ENCODE assay signal across 24 cellular contexts in the genomic region with DNA sequence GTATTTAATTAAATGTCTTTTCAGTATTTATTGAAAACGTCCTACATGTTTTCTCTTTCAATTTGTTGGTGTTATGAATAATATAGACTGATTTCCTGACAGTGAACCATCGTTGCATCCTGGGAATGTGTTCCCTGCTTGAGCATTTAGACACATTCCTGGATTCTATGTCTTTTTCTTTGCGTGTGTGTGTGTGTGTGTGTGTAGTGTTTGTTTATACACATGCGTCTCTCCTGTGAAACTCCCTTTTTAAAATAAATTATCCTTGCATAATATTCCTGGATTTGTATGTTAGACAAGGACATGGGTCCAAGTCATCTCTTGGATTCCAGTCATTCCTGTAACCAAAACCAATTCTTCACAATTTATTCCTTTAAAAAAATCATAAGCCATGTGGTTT.
"Had no signal": no experiment of that assay in that cellular context is flagged by ENCODE, and none has a peak within 500 bp of the region (broad histone marks: within the 10 kb centered on the region; RNA-seq: fewer than 3 reads in every experiment).

No MANE protein-coding gene starts in this region.

- H3K27ac ChIP-seq: esophagus squamous epithelium, gastrocnemius medialis, heart left ventricle, prostate gland, right atrium auricular region, suprapubic skin, transverse colon, uterus had no signal

- H3K27ac Mint-ChIP-seq: activated B cell treated with CpG ODN at 0.5 μM for 24 hours; activated CD4-positive, alpha-beta memory T cell treated with anti-CD3 and anti-CD28 coated beads for 36 hours; activated naive CD8-positive, alpha-beta T cell treated with anti-CD3 and anti-CD28 coated beads, Interleukin-2, amount 10 ng/mL, durations not matched to agents 7 days and 5 days; activated T-helper 1 cell treated with anti-CD3 and anti-CD28 coated beads, Interleukin-12 subunit alpha, Interleukin-12 subunit beta, Interleukin-2, Interleukin-4 antibody, amounts not matched to agents 30 ng/mL and 10 ng/mL and 1 ng/mL, durations not matched to agents 14 hours and 24 hours and 36 hours; stimulated activated naive CD8-positive, alpha-beta T cell treated with anti-CD3 and anti-CD28 coated beads, Interleukin-15, amount 100 ng/mL, for 72 hours had no signal

- H3K36me3 Mint-ChIP-seq: activated CD4-positive, alpha-beta memory T cell treated with anti-CD3 and anti-CD28 coated beads for 36 hours; activated naive CD8-positive, alpha-beta T cell treated with anti-CD3 and anti-CD28 coated beads, Interleukin-2, amount 10 ng/mL, durations not matched to agents 7 days and 5 days had no signal

- H3K9me3 Mint-ChIP-seq: activated B cell treated with CpG ODN at 0.5 μM for 24 hours; activated CD4-positive, alpha-beta memory T cell treated with anti-CD3 and anti-CD28 coated beads for 36 hours; activated naive CD8-positive, alpha-beta T cell treated with anti-CD3 and anti-CD28 coated beads, Interleukin-2, amount 10 ng/mL, durations not matched to agents 7 days and 5 days; activated T-helper 1 cell treated with anti-CD3 and anti-CD28 coated beads, Interleukin-12 subunit alpha, Interleukin-12 subunit beta, Interleukin-2, Interleukin-4 antibody, amounts not matched to agents 30 ng/mL and 10 ng/mL and 1 ng/mL, durations not matched to agents 14 hours and 24 hours and 36 hours; central memory CD8-positive, alpha-beta T cell; neural crest cell; stimulated activated naive CD8-positive, alpha-beta T cell treated with anti-CD3 and anti-CD28 coated beads, Interleukin-15, amount 100 ng/mL, for 72 hours had no signal

- H3K36me3 ChIP-seq: esophagus squamous epithelium, gastrocnemius medialis, heart left ventricle, prostate gland, right atrium auricular region, suprapubic skin, transverse colon, uterus had no signal

- H3K27me3 ChIP-seq: right atrium auricular region, suprapubic skin, uterus had no signal

- H3K9me3 ChIP-seq: esophagus squamous epithelium, gastrocnemius medialis, heart left ventricle, prostate gland, right atrium auricular region, suprapubic skin, transverse colon, uterus had no signal

- H3K4me3 ChIP-seq: esophagus squamous epithelium, gastrocnemius medialis, heart left ventricle, prostate gland, right atrium auricular region, suprapubic skin, transverse colon, uterus had no signal

- H3K27me3 Mint-ChIP-seq: activated CD4-positive, alpha-beta memory T cell treated with anti-CD3 and anti-CD28 coated beads for 36 hours; stimulated activated naive CD8-positive, alpha-beta T cell treated with anti-CD3 and anti-CD28 coated beads, Interleukin-15, amount 100 ng/mL, for 72 hours had no signal

- DNase-seq: activated B cell treated with CpG ODN at 0.5 μM for 24 hours; activated CD4-positive, alpha-beta memory T cell treated with anti-CD3 and anti-CD28 coated beads for 36 hours; activated CD4-positive, alpha-beta T cell treated with anti-CD3 and anti-CD28 coated beads for 4 hours; activated naive CD4-positive, alpha-beta T cell; activated naive CD8-positive, alpha-beta T cell treated with anti-CD3 and anti-CD28 coated beads, Interleukin-2, amount 10 ng/mL, durations not matched to agents 7 days and 5 days; activated T-cell treated with anti-CD3 and anti-CD28 coated beads for 4 hours; anterior cingulate cortex; cortex of kidney; esophagus squamous epithelium; gastrocnemius medialis; heart left ventricle; kidney glomerular epithelial cell; left ventricle myocardium superior; stimulated activated naive CD8-positive, alpha-beta T cell treated with anti-CD3 and anti-CD28 coated beads, Interleukin-15, amount 100 ng/mL, for 72 hours; T-helper 1 cell; T-helper 9 cell; transverse colon; uterus had no signal

- H3K4me1 Mint-ChIP-seq: activated B cell treated with CpG ODN at 0.5 μM for 24 hours; activated naive CD8-positive, alpha-beta T cell treated with anti-CD3 and anti-CD28 coated beads, Interleukin-2, amount 10 ng/mL, durations not matched to agents 7 days and 5 days; central memory CD8-positive, alpha-beta T cell; neural crest cell; stimulated activated naive CD8-positive, alpha-beta T cell treated with anti-CD3 and anti-CD28 coated beads, Interleukin-15, amount 100 ng/mL, for 72 hours had no signal

- H3K4me3 Mint-ChIP-seq: activated B cell treated with CpG ODN at 0.5 μM for 24 hours; activated CD4-positive, alpha-beta memory T cell treated with anti-CD3 and anti-CD28 coated beads for 36 hours; activated naive CD8-positive, alpha-beta T cell treated with anti-CD3 and anti-CD28 coated beads, Interleukin-2, amount 10 ng/mL, durations not matched to agents 7 days and 5 days; activated T-helper 1 cell treated with anti-CD3 and anti-CD28 coated beads, Interleukin-12 subunit alpha, Interleukin-12 subunit beta, Interleukin-2, Interleukin-4 antibody, amounts not matched to agents 30 ng/mL and 10 ng/mL and 1 ng/mL, durations not matched to agents 14 hours and 24 hours and 36 hours; central memory CD8-positive, alpha-beta T cell; neural crest cell; stimulated activated naive CD8-positive, alpha-beta T cell treated with anti-CD3 and anti-CD28 coated beads, Interleukin-15, amount 100 ng/mL, for 72 hours had no signal

- H3K4me1 ChIP-seq: esophagus squamous epithelium, gastrocnemius medialis, heart left ventricle, prostate gland, right atrium auricular region, suprapubic skin, transverse colon, uterus had no signal
